ENCODE assay signal across 11 cellular contexts in genomic region chr1:229406798-229407197, GRCh38. TPM values are rescaled to one million over a fixed set of nuclear protein-coding genes. Genes with fewer than 3 reads are reported as not detected.
DNase-seq lines count a peak whose midpoint lies in the region; TF ChIP-seq lines count a peak whose summit lies in the region.
"Had no signal": no experiment of that assay in that cellular context is flagged by ENCODE, and none has a peak within 500 bp of the region (broad histone marks: within the 10 kb centered on the region; RNA-seq: fewer than 3 reads in every experiment).

No MANE protein-coding gene starts in this region.

- no peaks in the 10 kb centered on the region for H3K36me3 ChIP-seq in ACC112 (ENCODE audit: insufficient read depth, low read length)
- no peaks in the 10 kb centered on the region for H3K36me3 ChIP-seq in HUES6 (ENCODE audit: control insufficient read depth, insufficient read depth, low read length)
- no peaks in the 10 kb centered on the region for H3K36me3 ChIP-seq in ectodermal cell (ENCODE audit: control insufficient read depth, insufficient read depth, low read length)
- H3K36me3 ChIP-seq in BE2C = no peaks in the 10 kb centered on the region

- no peak overlapping the region for H2AFZ ChIP-seq in ACC112 (ENCODE audit: low read length, unreplicated experiment)

- peaks cover 42% of the 10 kb centered on the region for H3K4me1 Mint-ChIP-seq in nephron

- H3K79me2 ChIP-seq in ACC112 (ENCODE audit: control insufficient read depth, insufficient read depth, low read length, unreplicated experiment) = no peaks in the 10 kb centered on the region

- peak overlapping the region; percentile 79 to 83 (median 79) for H3K4me3 Mint-ChIP-seq in nephron

- WGBS in ectodermal cell, 2 experiments = 2% methylated on average over 10 of the region's 10 CpGs

- peaks cover 11% of the 10 kb centered on the region for H3K4me1 ChIP-seq in ACC112 (ENCODE audit: control insufficient read depth, insufficient read depth, low read length, unreplicated experiment)
- H3K4me1 ChIP-seq in HUES6 (ENCODE audit: control insufficient read depth, insufficient read depth, low read length) = peaks cover 43% of the 10 kb centered on the region
- peaks cover 20% of the 10 kb centered on the region for H3K4me1 ChIP-seq in ectodermal cell (ENCODE audit: control insufficient read depth, insufficient read depth, low read length)
- peaks cover 33% of the 10 kb centered on the region for H3K4me1 ChIP-seq in BE2C

- H3K36me3 Mint-ChIP-seq in nephron (ENCODE audit: low read depth) = no peaks in the 10 kb centered on the region

- H3K27ac ChIP-seq in ACC112 (ENCODE audit: low read depth, low read length) (no peak overlapping the region), HUES6 (ENCODE audit: low read depth, low read length) (no peak overlapping the region), ectodermal cell (ENCODE audit: insufficient read depth, low read depth, low read length, poor library complexity, severe bottlenecking) (no peak overlapping the region)
- H3K27ac ChIP-seq: body of pancreas had no signal

- H3K27me3 Mint-ChIP-seq in nephron (ENCODE audit: low read depth) = peaks cover 69% of the 10 kb centered on the region

- no peaks in the 10 kb centered on the region for H3K9me3 Mint-ChIP-seq in nephron

- H3K9me3 ChIP-seq in HUES6 (ENCODE audit: control insufficient read depth, insufficient read depth, low read depth, low read length) (no peaks in the 10 kb centered on the region), ectodermal cell (ENCODE audit: control insufficient read depth, low read length) (no peaks in the 10 kb centered on the region), BE2C (no peaks in the 10 kb centered on the region)
- H3K9me3 ChIP-seq: body of pancreas had no signal

- H3K4me3 ChIP-seq in ACC112 (ENCODE audit: low read depth, low read length) = 0 out of 2 replicates have a peak overlapping the region, but pooled peaks have one; percentile 39
- H3K4me3 ChIP-seq in HUES6 (ENCODE audit: low read depth, low read length) = peak overlapping the region; percentile 76
- H3K4me3 ChIP-seq in ectodermal cell (ENCODE audit: insufficient read depth, low read depth, low read length) = peak overlapping the region; percentile 26
- no peak overlapping the region for H3K4me3 ChIP-seq in BE2C (ENCODE audit: low read depth, low read length)
- H3K4me3 ChIP-seq: body of pancreas had no signal

- no peak for DNase-seq in BE2C
- DNase-seq in CD1c-positive myeloid dendritic cell (ENCODE audit: extremely low spot score) = no peak
- DNase-seq in medulla oblongata (ENCODE audit: extremely low spot score) = no peak
- no peak for DNase-seq in LoVo (ENCODE audit: low spot score)
- DNase-seq: body of pancreas; NCI-H1694 treated with DMSO at 0.1 percent for 48 hours; stimulated activated naive CD4-positive, alpha-beta T cell treated with Interleukin-2 at 50 U/mL for 16 hours had no signal

- H3K27me3 ChIP-seq in ACC112 (ENCODE audit: insufficient read depth, low read length) (peaks cover 64% of the 10 kb centered on the region), HUES6 (ENCODE audit: control insufficient read depth, insufficient read depth, low read length) (peaks cover 48% of the 10 kb centered on the region), ectodermal cell (ENCODE audit: control insufficient read depth, insufficient read depth, low read length, poor library complexity, severe bottlenecking) (peaks cover 48% of the 10 kb centered on the region), BE2C (no peaks in the 10 kb centered on the region)

- TF ChIP-seq CTCF in nephron (IDR thresholded peaks at IDR 0.05; ENCODE audit: unreplicated experiment in 3 of 3) (no peak), BE2C (IDR thresholded peaks at IDR 0.05; ENCODE audit: low read depth, low read length) (no peak)

- no peak overlapping the region for H3K27ac Mint-ChIP-seq in nephron

- H3K9ac ChIP-seq in HUES6 (ENCODE audit: low read length) = peak overlapping the region; percentile 52

RNA-seq across cellular contexts. Expression of gene ACTA1, which starts 27.1 kb away (rescaled TPM):
- 63.9 TPM for polyA plus RNA-seq in ectodermal cell (2013, experiment 1 of 4)
- polyA plus RNA-seq in ectodermal cell (2013, experiment 2 of 4) = 56.1 TPM
- polyA plus RNA-seq in ectodermal cell (2013, experiment 3 of 4) = 24.2 TPM
- 24.8 TPM for polyA plus RNA-seq in ectodermal cell (2013, experiment 4 of 4)
- polyA plus RNA-seq in BE2C (2012; ENCODE audit: insufficient read depth, insufficient read length, low read depth) = 3.8 TPM
